22 cellular contexts compared by ENCODE assay signal in the genomic region with DNA sequence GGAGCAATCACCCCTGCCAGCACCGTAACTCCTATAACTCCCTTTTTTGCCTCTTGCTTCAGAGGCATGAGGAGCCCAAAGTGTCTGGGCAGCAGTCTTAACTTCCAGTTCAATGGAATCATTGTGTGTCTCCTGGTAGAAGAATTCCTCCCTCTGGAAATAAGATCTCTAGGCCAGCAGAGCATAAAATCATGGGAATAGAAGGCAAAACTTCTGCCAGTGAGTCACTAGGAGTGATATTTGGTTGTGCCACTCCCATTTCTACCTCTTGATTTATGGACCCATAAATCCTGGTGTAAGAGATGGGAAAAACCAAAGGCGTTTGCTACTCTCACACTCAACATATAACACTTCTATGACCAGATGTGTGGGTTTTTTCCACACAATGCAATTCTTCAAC.
DNase-seq lines count a peak whose midpoint lies in the region; ATAC-seq lines count a peak whose summit lies in the region.
"Had no signal": no experiment of that assay in that cellular context is flagged by ENCODE, and none has a peak within 500 bp of the region (broad histone marks: within the 10 kb centered on the region; RNA-seq: fewer than 3 reads in every experiment).

No MANE protein-coding gene starts in this region.

- no peak overlapping the region for H3K23ac ChIP-seq in mesendoderm (ENCODE audit: low read length)

- no peak overlapping the region for H4K5ac ChIP-seq in mesendoderm (ENCODE audit: low read length)

- no peak overlapping the region for H3K4me3 Mint-ChIP-seq in activated naive CD8-positive, alpha-beta T cell treated with anti-CD3 and anti-CD28 coated beads, Interleukin-2, amount 50 U/mL, for 24 hours
- H3K4me3 Mint-ChIP-seq: activated naive CD8-positive, alpha-beta T cell; activated T-cell treated with anti-CD3 and anti-CD28 coated beads, Interleukin-2, amount 50 U/mL, for 4 hours had no signal

- no peak overlapping the region for H2BK120ac ChIP-seq in mesendoderm (ENCODE audit: low read depth, low read length)

- H3K27ac ChIP-seq in mesendoderm (ENCODE audit: low read depth, low read length), result no peak overlapping the region
- H3K27ac ChIP-seq: heart left ventricle, HL-60, psoas muscle, stomach had no signal

- no peak overlapping the region for H3K9ac ChIP-seq in mesendoderm (ENCODE audit: low read length)

- ATAC-seq in esophagus mucosa (peak; percentile 53), HG03432 (IDR thresholded peaks at IDR 0.05; ENCODE audit: unreplicated experiment) (no peak), GM19328 (IDR thresholded peaks at IDR 0.05; ENCODE audit: unreplicated experiment) (no peak)
- ATAC-seq in activated naive CD8-positive, alpha-beta T cell treated with anti-CD3 and anti-CD28 coated beads, Interleukin-2, amount 50 U/mL, for 24 hours, result no peak
- ATAC-seq: activated T-cell treated with anti-CD3 and anti-CD28 coated beads, Interleukin-2, amount 50 U/mL, for 4 hours; heart left ventricle; left cardiac atrium; psoas muscle; SK-N-SH treated with all-trans-retinoic acid at 6 μM for 48 hours had no signal

- H2BK15ac ChIP-seq in mesendoderm (replicated peaks; ENCODE audit: low read depth), result peak overlapping the region; percentile 47

- no peak overlapping the region for H2BK5ac ChIP-seq in mesendoderm (ENCODE audit: low read length)

- no peak overlapping the region for H3K4ac ChIP-seq in mesendoderm (ENCODE audit: low read depth, low read length)

- no peaks in the 10 kb centered on the region for H3K4me1 Mint-ChIP-seq in activated naive CD8-positive, alpha-beta T cell treated with anti-CD3 and anti-CD28 coated beads, Interleukin-2, amount 50 U/mL, for 24 hours

- H3K36me3 ChIP-seq in mesendoderm (ENCODE audit: control insufficient read depth, insufficient read depth, low read length), result no peaks in the 10 kb centered on the region
- H3K36me3 ChIP-seq: heart left ventricle, stomach had no signal

- H3K79me2 ChIP-seq in mesendoderm (ENCODE audit: control insufficient read depth, insufficient read depth, low read length), result no peaks in the 10 kb centered on the region

- H3K4me2 ChIP-seq in mesendoderm (ENCODE audit: low read length), result no peak overlapping the region

- H4K8ac ChIP-seq in mesendoderm (ENCODE audit: low read depth, low read length), result no peak overlapping the region

- peaks cover 10% of the 10 kb centered on the region for H3K27me3 Mint-ChIP-seq in activated naive CD8-positive, alpha-beta T cell treated with anti-CD3 and anti-CD28 coated beads, Interleukin-2, amount 50 U/mL, for 24 hours
- H3K27me3 Mint-ChIP-seq: activated naive CD8-positive, alpha-beta T cell had no signal

- no peak overlapping the region for H3K18ac ChIP-seq in mesendoderm (ENCODE audit: low read length)

- no peaks in the 10 kb centered on the region for H3K4me1 ChIP-seq in mesendoderm (ENCODE audit: control insufficient read depth, low read depth, low read length)
- H3K4me1 ChIP-seq: Caco-2, psoas muscle, stomach had no signal

- H3K56ac ChIP-seq in mesendoderm (ENCODE audit: low read length), result no peak overlapping the region

- peaks cover 8% of the 10 kb centered on the region for H3K9me3 Mint-ChIP-seq in activated naive CD8-positive, alpha-beta T cell treated with anti-CD3 and anti-CD28 coated beads, Interleukin-2, amount 50 U/mL, for 24 hours

- peak; percentile 87 for DNase-seq in Caki2 (ENCODE audit: low read depth)
- DNase-seq in NCI-H226, result peak; percentile 90
- DNase-seq in mesendoderm, result no peak
- no peak for DNase-seq in stimulated activated CD4-positive, alpha-beta T cell treated with anti-CD3 and anti-CD28 coated beads, Interleukin-4, amount 100 ng/mL, for 24 hours
- DNase-seq in activated naive CD8-positive, alpha-beta T cell treated with anti-CD3 and anti-CD28 coated beads, Interleukin-2, amount 50 U/mL, for 24 hours, result no peak
- DNase-seq: activated T-cell treated with anti-CD3 and anti-CD28 coated beads, Interleukin-2, amount 50 U/mL, for 4 hours; Caco-2; effector CD4-positive, alpha-beta T cell; heart left ventricle; Kasumi-1; left cardiac atrium; NCI-H187; NCI-H510A treated with DMSO at 0.1 percent for 48 hours; psoas muscle; stimulated activated CD4-positive, alpha-beta T cell treated with anti-CD3 and anti-CD28 coated beads, Interleukin-15, amount 100 ng/mL, for 24 hours; stomach had no signal

- no peak overlapping the region for H3K27ac Mint-ChIP-seq in activated naive CD8-positive, alpha-beta T cell treated with anti-CD3 and anti-CD28 coated beads, Interleukin-2, amount 50 U/mL, for 24 hours
- H3K27ac Mint-ChIP-seq: activated naive CD8-positive, alpha-beta T cell had no signal

- no peak overlapping the region for H2AK5ac ChIP-seq in mesendoderm (ENCODE audit: low read length)

- in situ Hi-C loops in Caki2 (cut with HindIII; ENCODE audit: low pct_unique_long_range_greater_than_20kb, low sequenced_read_pairs), result no loop called here

- no CpG with 5 or more reads among the region's 2 CpGs for WGBS in mesendoderm (ENCODE audit: extremely low coverage, insufficient coverage, low lambda C conversion rate)

- no peak overlapping the region for H3K4me3 ChIP-seq in mesendoderm (ENCODE audit: low read length)
- H3K4me3 ChIP-seq: heart left ventricle, psoas muscle, stomach had no signal

- H3K79me1 ChIP-seq in mesendoderm (ENCODE audit: low read length), result no peaks in the 10 kb centered on the region

- H3K36me3 Mint-ChIP-seq in activated naive CD8-positive, alpha-beta T cell treated with anti-CD3 and anti-CD28 coated beads, Interleukin-2, amount 50 U/mL, for 24 hours (ENCODE audit: low read depth), result no peaks in the 10 kb centered on the region
- H3K36me3 Mint-ChIP-seq: activated naive CD8-positive, alpha-beta T cell had no signal

- H3K27me3 ChIP-seq in mesendoderm (ENCODE audit: insufficient read depth, low read length, poor library complexity), result no peaks in the 10 kb centered on the region
- H3K27me3 ChIP-seq: heart left ventricle, stomach had no signal

Comparison
In these comparisons a context has a peak if more than half of its experiments do, and no peak if none do; other contexts are left out.
1. DNase-seq: peak in Caki2 (single experiment) and NCI-H226 (single experiment); none in mesendoderm (single experiment), stimulated activated CD4-positive, alpha-beta T cell treated with anti-CD3 and anti-CD28 coated beads, Interleukin-4, amount 100 ng/mL, for 24 hours (single experiment) and activated naive CD8-positive, alpha-beta T cell treated with anti-CD3 and anti-CD28 coated beads, Interleukin-2, amount 50 U/mL, for 24 hours (single experiment).